Comparison of ENCODE assay signal across 1 cellular context in genomic region chr5:132734687-132735086, GRCh38.
TF ChIP-seq lines count a peak whose summit lies in the region.

No MANE protein-coding gene starts in this region.

TF ChIP-seq in neural cell, 6 proteins besides CTCF, POLR2A, EP300 and RAD21:
- TF ChIP-seq, protein P1, sequence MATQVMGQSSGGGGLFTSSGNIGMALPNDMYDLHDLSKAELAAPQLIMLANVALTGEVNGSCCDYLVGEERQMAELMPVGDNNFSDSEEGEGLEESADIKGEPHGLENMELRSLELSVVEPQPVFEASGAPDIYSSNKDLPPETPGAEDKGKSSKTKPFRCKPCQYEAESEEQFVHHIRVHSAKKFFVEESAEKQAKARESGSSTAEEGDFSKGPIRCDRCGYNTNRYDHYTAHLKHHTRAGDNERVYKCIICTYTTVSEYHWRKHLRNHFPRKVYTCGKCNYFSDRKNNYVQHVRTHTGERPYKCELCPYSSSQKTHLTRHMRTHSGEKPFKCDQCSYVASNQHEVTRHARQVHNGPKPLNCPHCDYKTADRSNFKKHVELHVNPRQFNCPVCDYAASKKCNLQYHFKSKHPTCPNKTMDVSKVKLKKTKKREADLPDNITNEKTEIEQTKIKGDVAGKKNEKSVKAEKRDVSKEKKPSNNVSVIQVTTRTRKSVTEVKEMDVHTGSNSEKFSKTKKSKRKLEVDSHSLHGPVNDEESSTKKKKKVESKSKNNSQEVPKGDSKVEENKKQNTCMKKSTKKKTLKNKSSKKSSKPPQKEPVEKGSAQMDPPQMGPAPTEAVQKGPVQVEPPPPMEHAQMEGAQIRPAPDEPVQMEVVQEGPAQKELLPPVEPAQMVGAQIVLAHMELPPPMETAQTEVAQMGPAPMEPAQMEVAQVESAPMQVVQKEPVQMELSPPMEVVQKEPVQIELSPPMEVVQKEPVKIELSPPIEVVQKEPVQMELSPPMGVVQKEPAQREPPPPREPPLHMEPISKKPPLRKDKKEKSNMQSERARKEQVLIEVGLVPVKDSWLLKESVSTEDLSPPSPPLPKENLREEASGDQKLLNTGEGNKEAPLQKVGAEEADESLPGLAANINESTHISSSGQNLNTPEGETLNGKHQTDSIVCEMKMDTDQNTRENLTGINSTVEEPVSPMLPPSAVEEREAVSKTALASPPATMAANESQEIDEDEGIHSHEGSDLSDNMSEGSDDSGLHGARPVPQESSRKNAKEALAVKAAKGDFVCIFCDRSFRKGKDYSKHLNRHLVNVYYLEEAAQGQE (IDR thresholded peaks at IDR 0.05; ENCODE audit: borderline replicate concordance): no peak
- TF ChIP-seq TAF1 (IDR thresholded peaks at IDR 0.05; ENCODE audit: low read depth) (no peak), SMC3 (conservative IDR thresholded peaks at IDR 0.05; ENCODE audit: poor library complexity) (no peak), EZH2 (IDR thresholded peaks at IDR 0.05; ENCODE audit: borderline replicate concordance, insufficient read depth, low read length, poor library complexity, severe bottlenecking) (no peak), POLR2AphosphoS5 (IDR thresholded peaks at IDR 0.05) (no peak), MXI1 (conservative IDR thresholded peaks at IDR 0.05; ENCODE audit: poor library complexity, severe bottlenecking) (no peak)
